29 cellular contexts compared by ENCODE assay signal in genomic region chr9:26940779-26941178, GRCh38. TPM values are rescaled to one million over a fixed set of nuclear protein-coding genes. Genes with fewer than 3 reads are reported as not detected.
DNase-seq lines count a peak whose midpoint lies in the region; ATAC-seq and TF ChIP-seq lines count a peak whose summit lies in the region.
"Had no signal": no experiment of that assay in that cellular context is flagged by ENCODE, and none has a peak within 500 bp of the region (broad histone marks: within the 10 kb centered on the region; RNA-seq: fewer than 3 reads in every experiment).

No MANE protein-coding gene starts in this region.

- no peak overlapping the region for H3K27ac ChIP-seq in CD4-positive, alpha-beta memory T cell (ENCODE audit: low read depth, low read length)
- H3K27ac ChIP-seq in heart left ventricle, result no peak overlapping the region
- H3K27ac ChIP-seq: ascending aorta, esophagus squamous epithelium, pancreas, right atrium auricular region, SJSA1 had no signal

- peaks cover 75% of the 10 kb centered on the region for H3K4me1 ChIP-seq in CD4-positive, alpha-beta memory T cell (ENCODE audit: insufficient read depth, low read length)
- peaks cover 2 to 51% (median 24%) of the 10 kb centered on the region in 12 donors for H3K4me1 ChIP-seq in heart left ventricle

- 91 to 100% (median 96%) methylated on average over 1 of the region's 1 CpG for WGBS in heart left ventricle, 4 donors

- ATAC-seq in T-helper 17 cell, result peak; percentile 36
- ATAC-seq in effector memory CD8-positive, alpha-beta T cell (replicated peaks), result peak; percentile 43
- ATAC-seq in heart left ventricle, result no peak
- ATAC-seq: left cardiac atrium, mucosa of descending colon, pancreas had no signal

- H3K27me3 Mint-ChIP-seq in activated CD4-positive, alpha-beta T cell treated with anti-CD3 and anti-CD28 coated beads, Interleukin-2, amount 10 ng/mL, durations not matched to agents 7 days and 5 days, result no peaks in the 10 kb centered on the region
- no peaks in the 10 kb centered on the region for H3K27me3 Mint-ChIP-seq in CD4-positive, alpha-beta memory T cell
- no peaks in the 10 kb centered on the region for H3K27me3 Mint-ChIP-seq in T-helper 17 cell
- no peaks in the 10 kb centered on the region for H3K27me3 Mint-ChIP-seq in effector memory CD8-positive, alpha-beta T cell

- CTCF ChIA-PET in activated CD4-positive, alpha-beta T cell treated with anti-CD3 and anti-CD28 coated beads, Interleukin-2, amount 10 ng/mL, durations not matched to agents 7 days and 5 days (lab: Charles Lee), result no interaction called here
- CTCF ChIA-PET in CD4-positive, alpha-beta memory T cell (lab: Charles Lee; ENCODE audit: partially characterized antibody), result interaction anchor here (0.6 kb wide), 1 partner anchor 30 kb away, joined by 4 read pairs; no protein-coding TSS in a partner anchor

- no peak overlapping the region for H3K4me3 Mint-ChIP-seq in activated CD4-positive, alpha-beta T cell treated with anti-CD3 and anti-CD28 coated beads, Interleukin-2, amount 10 ng/mL, durations not matched to agents 7 days and 5 days
- H3K4me3 Mint-ChIP-seq in CD4-positive, alpha-beta memory T cell, result peak overlapping the region in 6 of 8 donors; percentile 3 to 54 (median 52)
- peak overlapping the region; percentile 56 for H3K4me3 Mint-ChIP-seq in T-helper 17 cell
- H3K4me3 Mint-ChIP-seq in effector memory CD8-positive, alpha-beta T cell, result peak overlapping the region in 1 of 2 donors; percentile 1
- H3K4me3 Mint-ChIP-seq: endodermal cell, neural crest cell had no signal

- POLR2A ChIA-PET in activated CD4-positive, alpha-beta T cell treated with anti-CD3 and anti-CD28 coated beads, Interleukin-2, amount 10 ng/mL, durations not matched to agents 7 days and 5 days (lab: Charles Lee), result no interaction called here
- POLR2A ChIA-PET in CD4-positive, alpha-beta memory T cell (lab: Charles Lee; ENCODE audit: partially characterized antibody), result no interaction called here

- H3K4me1 Mint-ChIP-seq in activated CD4-positive, alpha-beta T cell treated with anti-CD3 and anti-CD28 coated beads, Interleukin-2, amount 10 ng/mL, durations not matched to agents 7 days and 5 days, result peaks cover 66% of the 10 kb centered on the region
- peaks cover 59 to 86% (median 75%) of the 10 kb centered on the region in 4 donors for H3K4me1 Mint-ChIP-seq in CD4-positive, alpha-beta memory T cell
- peaks cover 52% of the 10 kb centered on the region for H3K4me1 Mint-ChIP-seq in T-helper 17 cell
- peaks cover 40 to 68% of the 10 kb centered on the region in 2 donors for H3K4me1 Mint-ChIP-seq in effector memory CD8-positive, alpha-beta T cell (ENCODE audit: low read depth in 2 of 2)

- intact Hi-C loops in CD4-positive, alpha-beta memory T cell (cut with micrococcal nuclease), result no loop called here
- intact Hi-C loops in heart left ventricle (cut with DNase I), result no loop called here

- TF ChIP-seq CTCF in heart left ventricle (IDR thresholded peaks at IDR 0.05), result no peak

- H3K27me3 ChIP-seq in CD4-positive, alpha-beta memory T cell (ENCODE audit: insufficient read depth, low read length), result no peaks in the 10 kb centered on the region
- no peaks in the 10 kb centered on the region for H3K27me3 ChIP-seq in H7 (ENCODE audit: control insufficient read depth, insufficient read depth, low read length)
- no peaks in the 10 kb centered on the region for H3K27me3 ChIP-seq in heart left ventricle
- H3K27me3 ChIP-seq: ascending aorta, esophagus squamous epithelium, pancreas, right atrium auricular region, SJSA1 had no signal

- peak overlapping the region; percentile 63 for H3K27ac Mint-ChIP-seq in activated CD4-positive, alpha-beta T cell treated with anti-CD3 and anti-CD28 coated beads, Interleukin-2, amount 10 ng/mL, durations not matched to agents 7 days and 5 days
- peak overlapping the region in 6 of 7 donors; percentile 3 to 73 (median 34) for H3K27ac Mint-ChIP-seq in CD4-positive, alpha-beta memory T cell
- H3K27ac Mint-ChIP-seq in T-helper 17 cell, result peak overlapping the region; percentile 86
- peak overlapping the region in 1 of 2 donors; percentile 75 for H3K27ac Mint-ChIP-seq in effector memory CD8-positive, alpha-beta T cell

- H3K36me3 ChIP-seq in CD4-positive, alpha-beta memory T cell (ENCODE audit: insufficient read depth, low read length), result no peaks in the 10 kb centered on the region
- no peaks in the 10 kb centered on the region for H3K36me3 ChIP-seq in H7 (replicated peaks; ENCODE audit: control insufficient read depth, insufficient read depth, low read length)
- no peaks in the 10 kb centered on the region for H3K36me3 ChIP-seq in heart left ventricle
- H3K36me3 ChIP-seq: ascending aorta, pancreas, right atrium auricular region had no signal

- H3K36me3 Mint-ChIP-seq in activated CD4-positive, alpha-beta T cell treated with anti-CD3 and anti-CD28 coated beads, Interleukin-2, amount 10 ng/mL, durations not matched to agents 7 days and 5 days (ENCODE audit: low read depth), result peaks cover 58% of the 10 kb centered on the region
- H3K36me3 Mint-ChIP-seq in CD4-positive, alpha-beta memory T cell, result peaks cover 13 to 30% of the 10 kb centered on the region in 2 donors
- H3K36me3 Mint-ChIP-seq in T-helper 17 cell (ENCODE audit: low read depth), result peaks cover 4% of the 10 kb centered on the region
- no peaks in the 10 kb centered on the region for H3K36me3 Mint-ChIP-seq in effector memory CD8-positive, alpha-beta T cell (ENCODE audit: insufficient read depth)

- no peak overlapping the region for H3K4me3 ChIP-seq in CD4-positive, alpha-beta memory T cell (ENCODE audit: low read length in 2 of 2)
- no peak overlapping the region for H3K4me3 ChIP-seq in H7 (ENCODE audit: insufficient read depth, low read depth, low read length)
- no peak overlapping the region for H3K4me3 ChIP-seq in heart left ventricle
- H3K4me3 ChIP-seq: ascending aorta, esophagus squamous epithelium, K562, mucosa of descending colon, pancreas, right atrium auricular region, SJSA1, smooth muscle cell had no signal

- no peak for DNase-seq in activated CD4-positive, alpha-beta T cell treated with anti-CD3 and anti-CD28 coated beads, Interleukin-2, amount 10 ng/mL, durations not matched to agents 7 days and 5 days
- no peak for DNase-seq in activated CD4-positive, alpha-beta T cell treated with anti-CD3 and anti-CD28 coated beads, Interleukin-2, amount 50 U/mL, for 1 hour
- DNase-seq in CD4-positive, alpha-beta memory T cell, result no peak
- no peak for DNase-seq in T-helper 17 cell
- DNase-seq in effector memory CD8-positive, alpha-beta T cell, result no peak
- no peak for DNase-seq in NCI-H146 treated with DMSO at 0.1 percent for 48 hours (lab: John Stamatoyannopoulos, UW; ENCODE audit: unreplicated experiment)
- DNase-seq in H7, result no peak
- no peak for DNase-seq in heart left ventricle
- DNase-seq: activated gamma-delta T cell; AML-193; caudate nucleus; endodermal cell; esophagus squamous epithelium; HCEC 1CT; left cardiac atrium; mucosa of descending colon; NCI-H1105 treated with DMSO at 0.1 percent for 48 hours; NCI-H2081 treated with DMSO at 0.1 percent for 48 hours; NCI-H226; NCI-H748 treated with DMSO at 0.1 percent for 48 hours; pancreas; stimulated activated CD4-positive, alpha-beta T cell treated with anti-CD3 and anti-CD28 coated beads, Interleukin-2, amount 100 ng/mL, for 24 hours; trophoblast cell had no signal

- TF ChIP-seq POLR2A in heart left ventricle (IDR thresholded peaks at IDR 0.05), result no peak

- peaks cover 0 to 6% of the 10 kb centered on the region in 2 donors for H3K9me3 ChIP-seq in CD4-positive, alpha-beta memory T cell (ENCODE audit: control insufficient read depth in 1 of 2, low read length in 2 of 2)
- H3K9me3 ChIP-seq in T-helper 17 cell (ENCODE audit: control insufficient read depth, low read length, poor library complexity, severe bottlenecking) (no peaks in the 10 kb centered on the region), heart left ventricle (peaks cover 0 to 20% (median 10%) of the 10 kb centered on the region in 12 donors)
- H3K9me3 ChIP-seq: SJSA1 had no signal

- peaks cover 3% of the 10 kb centered on the region for H3K9me3 Mint-ChIP-seq in activated CD4-positive, alpha-beta T cell treated with anti-CD3 and anti-CD28 coated beads, Interleukin-2, amount 10 ng/mL, durations not matched to agents 7 days and 5 days
- H3K9me3 Mint-ChIP-seq in CD4-positive, alpha-beta memory T cell, result peaks cover 0 to 11% (median 6%) of the 10 kb centered on the region in 8 donors
- H3K9me3 Mint-ChIP-seq in effector memory CD8-positive, alpha-beta T cell, result peaks cover 0 to 2% of the 10 kb centered on the region in 2 donors

RNA-seq across cellular contexts. Expression of gene PLAA, which starts 6.3 kb away (rescaled TPM):
- 10 to 100 TPM; 29.0 to 33.8 TPM for total RNA-seq in activated CD4-positive, alpha-beta T cell treated with anti-CD3 and anti-CD28 coated beads, Interleukin-2, amount 10 ng/mL, durations not matched to agents 7 days and 5 days
- 10 to 100 TPM; 24.0 to 28.3 TPM for total RNA-seq in CD4-positive, alpha-beta memory T cell
- 10 to 100 TPM; 12.8 to 26.4 TPM for polyA plus RNA-seq in CD4-positive, alpha-beta memory T cell
- total RNA-seq in T-helper 17 cell (10 to 100 TPM; 28.6 to 32.9 TPM), heart left ventricle (10 to 100 TPM; 28.0 to 42.5 (median 34.2) TPM)
- 44.6 and 46.5 TPM in 2 replicates for total RNA-seq in H7 (2014; rRNA removed; shearing (Covaris generic))
- polyA plus RNA-seq in heart left ventricle, result 10 to 100 TPM in 1 of 2 donors, 1 to 10 TPM in 1; 9.1 to 32.4 TPM

RNA-seq across cellular contexts. Expression of gene IFT74, which starts 15.4 kb away (rescaled TPM):
- 1 to 10 TPM; 7.2 to 7.7 TPM for total RNA-seq in activated CD4-positive, alpha-beta T cell treated with anti-CD3 and anti-CD28 coated beads, Interleukin-2, amount 10 ng/mL, durations not matched to agents 7 days and 5 days
- 1 to 10 TPM; 8.7 to 9.0 TPM for total RNA-seq in CD4-positive, alpha-beta memory T cell
- polyA plus RNA-seq in CD4-positive, alpha-beta memory T cell, result 10 to 100 TPM in 1 of 2 donors, 1 to 10 TPM in 1; 5.9 to 10.0 TPM
- total RNA-seq in T-helper 17 cell (1 to 10 TPM; 4.7 to 8.9 TPM), heart left ventricle (10 to 100 TPM in 3 of 9 donors, 1 to 10 TPM in 6; 8.3 to 12.7 (median 9.6) TPM)
- 6.2 and 11.3 TPM in 2 replicates for total RNA-seq in H7 (2014; rRNA removed; shearing (Covaris generic))
- polyA plus RNA-seq in heart left ventricle, result 10 to 100 TPM in 1 of 2 donors, 1 to 10 TPM in 1; 5.3 to 11.4 TPM

RNA-seq across cellular contexts. Expression of gene CAAP1, which starts 48.2 kb away (rescaled TPM):
- 10 to 100 TPM; 15.1 to 16.3 TPM for total RNA-seq in activated CD4-positive, alpha-beta T cell treated with anti-CD3 and anti-CD28 coated beads, Interleukin-2, amount 10 ng/mL, durations not matched to agents 7 days and 5 days
- 10 to 100 TPM; 20.0 to 21.5 TPM for total RNA-seq in CD4-positive, alpha-beta memory T cell
- 10 to 100 TPM; 18.6 to 25.3 TPM for polyA plus RNA-seq in CD4-positive, alpha-beta memory T cell
- 10 to 100 TPM; 11.0 to 17.7 TPM for total RNA-seq in T-helper 17 cell
- 38.5 and 57.0 TPM in 2 replicates for total RNA-seq in H7 (2014; rRNA removed; shearing (Covaris generic))
- 10 to 100 TPM in 1 of 9 donors, 1 to 10 TPM in 8; 4.8 to 10.8 (median 7.6) TPM for total RNA-seq in heart left ventricle
- 1 to 10 TPM; 5.5 to 6.8 TPM for polyA plus RNA-seq in heart left ventricle

Comparison
In these comparisons a context has a peak if more than half of its experiments do, and no peak if none do; other contexts are left out.
1. ATAC-seq: peak in T-helper 17 cell (single experiment) and effector memory CD8-positive, alpha-beta T cell (single experiment); none in heart left ventricle (0 of 4).